1 cellular context compared by ENCODE assay signal in genomic region chr10:116984202-116984993, GRCh38.
TF ChIP-seq lines count a peak whose summit lies in the region.

No MANE protein-coding gene starts in this region.

TF ChIP-seq in HepG2, 621 proteins besides CTCF, POLR2A, EP300 and RAD21 (continued from another document and continues in another):
- TF ChIP-seq, protein P1, sequence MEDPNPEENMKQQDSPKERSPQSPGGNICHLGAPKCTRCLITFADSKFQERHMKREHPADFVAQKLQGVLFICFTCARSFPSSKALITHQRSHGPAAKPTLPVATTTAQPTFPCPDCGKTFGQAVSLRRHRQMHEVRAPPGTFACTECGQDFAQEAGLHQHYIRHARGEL (CRISPR knock-in tag; IDR thresholded peaks at IDR 0.05) = no peak
- no peak for TF ChIP-seq HOXA5 (CRISPR knock-in tag; IDR thresholded peaks at IDR 0.05)
- no peak for TF ChIP-seq CREB1 (IDR thresholded peaks at IDR 0.05)
- peak; percentile 28; the same call in 1 of the 2 replicates for TF ChIP-seq CREB1 (CRISPR knock-in tag; IDR thresholded peaks at IDR 0.05)
- no peak for TF ChIP-seq ZNF7 (CRISPR knock-in tag; IDR thresholded peaks at IDR 0.05)
- TF ChIP-seq ZNF24 (IDR thresholded peaks at IDR 0.05) = no peak
- TF ChIP-seq, protein P2, sequence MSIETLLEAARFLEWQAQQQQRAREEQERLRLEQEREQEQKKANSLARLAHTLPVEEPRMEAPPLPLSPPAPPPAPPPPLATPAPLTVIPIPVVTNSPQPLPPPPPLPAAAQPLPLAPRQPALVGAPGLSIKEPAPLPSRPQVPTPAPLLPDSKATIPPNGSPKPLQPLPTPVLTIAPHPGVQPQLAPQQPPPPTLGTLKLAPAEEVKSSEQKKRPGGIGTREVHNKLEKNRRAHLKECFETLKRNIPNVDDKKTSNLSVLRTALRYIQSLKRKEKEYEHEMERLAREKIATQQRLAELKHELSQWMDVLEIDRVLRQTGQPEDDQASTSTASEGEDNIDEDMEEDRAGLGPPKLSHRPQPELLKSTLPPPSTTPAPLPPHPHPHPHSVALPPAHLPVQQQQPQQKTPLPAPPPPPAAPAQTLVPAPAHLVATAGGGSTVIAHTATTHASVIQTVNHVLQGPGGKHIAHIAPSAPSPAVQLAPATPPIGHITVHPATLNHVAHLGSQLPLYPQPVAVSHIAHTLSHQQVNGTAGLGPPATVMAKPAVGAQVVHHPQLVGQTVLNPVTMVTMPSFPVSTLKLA (IDR thresholded peaks at IDR 0.05) = no peak
- no peak for TF ChIP-seq RFX5 (IDR thresholded peaks at IDR 0.05; ENCODE audit: low read depth, low read length)
- no peak for TF ChIP-seq ZNF34 (CRISPR knock-in tag; IDR thresholded peaks at IDR 0.05; ENCODE audit: borderline replicate concordance)
- TF ChIP-seq MEF2D (CRISPR knock-in tag; IDR thresholded peaks at IDR 0.05) = no peak
- TF ChIP-seq ZNF276 (CRISPR knock-in tag; IDR thresholded peaks at IDR 0.05; ENCODE audit: low read depth) = no peak
- TF ChIP-seq NR2C2 (CRISPR knock-in tag; IDR thresholded peaks at IDR 0.05; ENCODE audit: borderline replicate concordance) = no peak
- TF ChIP-seq, protein P3, sequence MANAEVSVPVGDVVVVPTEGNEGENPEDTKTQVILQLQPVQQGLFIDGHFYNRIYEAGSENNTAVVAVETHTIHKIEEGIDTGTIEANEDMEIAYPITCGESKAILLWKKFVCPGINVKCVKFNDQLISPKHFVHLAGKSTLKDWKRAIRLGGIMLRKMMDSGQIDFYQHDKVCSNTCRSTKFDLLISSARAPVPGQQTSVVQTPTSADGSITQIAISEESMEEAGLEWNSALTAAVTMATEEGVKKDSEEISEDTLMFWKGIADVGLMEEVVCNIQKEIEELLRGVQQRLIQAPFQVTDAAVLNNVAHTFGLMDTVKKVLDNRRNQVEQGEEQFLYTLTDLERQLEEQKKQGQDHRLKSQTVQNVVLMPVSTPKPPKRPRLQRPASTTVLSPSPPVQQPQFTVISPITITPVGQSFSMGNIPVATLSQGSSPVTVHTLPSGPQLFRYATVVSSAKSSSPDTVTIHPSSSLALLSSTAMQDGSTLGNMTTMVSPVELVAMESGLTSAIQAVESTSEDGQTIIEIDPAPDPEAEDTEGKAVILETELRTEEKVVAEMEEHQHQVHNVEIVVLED (CRISPR knock-in tag; IDR thresholded peaks at IDR 0.05; ENCODE audit: borderline replicate concordance) = no peak
- no peak for TF ChIP-seq SMAD1 (CRISPR knock-in tag; IDR thresholded peaks at IDR 0.05; ENCODE audit: borderline replicate concordance, low read depth)
- no peak for TF ChIP-seq HOXD1 (CRISPR knock-in tag; IDR thresholded peaks at IDR 0.05)
- peak; percentile 78 for TF ChIP-seq NR2F6 (IDR thresholded peaks at IDR 0.05)
- 0 out of 2 replicates have a peak, but pooled peaks have one; percentile 10 for TF ChIP-seq NR2F6 (CRISPR knock-in tag; IDR thresholded peaks at IDR 0.05)
- TF ChIP-seq TCF7L2 (IDR thresholded peaks at IDR 0.05; ENCODE audit: low read depth, low read length) = no peak
- peak; percentile 92; the same call in 1 of the 2 replicates for TF ChIP-seq GATA4 (IDR thresholded peaks at IDR 0.05; ENCODE audit: borderline replicate concordance, low read depth)
- TF ChIP-seq TAF15 (IDR thresholded peaks at IDR 0.05; ENCODE audit: low read depth, low read length, poor library complexity, severe bottlenecking) = no peak
- no peak for TF ChIP-seq FOXA1 (IDR thresholded peaks at IDR 0.05)
- 0 out of 2 replicates have a peak, but pooled peaks have one; percentile 30 for TF ChIP-seq FOXA1 (CRISPR knock-in tag; IDR thresholded peaks at IDR 0.05)
- no peak for TF ChIP-seq ATF7 (IDR thresholded peaks at IDR 0.05)
- TF ChIP-seq ATF7 (CRISPR knock-in tag; IDR thresholded peaks at IDR 0.05) = no peak
- no peak for TF ChIP-seq BCL6 (CRISPR knock-in tag; IDR thresholded peaks at IDR 0.05)
- no peak for TF ChIP-seq ZNF256 (CRISPR knock-in tag; conservative IDR thresholded peaks at IDR 0.05)
- no peak for TF ChIP-seq NFATC3 (CRISPR knock-in tag; IDR thresholded peaks at IDR 0.05)
- TF ChIP-seq, protein P4, sequence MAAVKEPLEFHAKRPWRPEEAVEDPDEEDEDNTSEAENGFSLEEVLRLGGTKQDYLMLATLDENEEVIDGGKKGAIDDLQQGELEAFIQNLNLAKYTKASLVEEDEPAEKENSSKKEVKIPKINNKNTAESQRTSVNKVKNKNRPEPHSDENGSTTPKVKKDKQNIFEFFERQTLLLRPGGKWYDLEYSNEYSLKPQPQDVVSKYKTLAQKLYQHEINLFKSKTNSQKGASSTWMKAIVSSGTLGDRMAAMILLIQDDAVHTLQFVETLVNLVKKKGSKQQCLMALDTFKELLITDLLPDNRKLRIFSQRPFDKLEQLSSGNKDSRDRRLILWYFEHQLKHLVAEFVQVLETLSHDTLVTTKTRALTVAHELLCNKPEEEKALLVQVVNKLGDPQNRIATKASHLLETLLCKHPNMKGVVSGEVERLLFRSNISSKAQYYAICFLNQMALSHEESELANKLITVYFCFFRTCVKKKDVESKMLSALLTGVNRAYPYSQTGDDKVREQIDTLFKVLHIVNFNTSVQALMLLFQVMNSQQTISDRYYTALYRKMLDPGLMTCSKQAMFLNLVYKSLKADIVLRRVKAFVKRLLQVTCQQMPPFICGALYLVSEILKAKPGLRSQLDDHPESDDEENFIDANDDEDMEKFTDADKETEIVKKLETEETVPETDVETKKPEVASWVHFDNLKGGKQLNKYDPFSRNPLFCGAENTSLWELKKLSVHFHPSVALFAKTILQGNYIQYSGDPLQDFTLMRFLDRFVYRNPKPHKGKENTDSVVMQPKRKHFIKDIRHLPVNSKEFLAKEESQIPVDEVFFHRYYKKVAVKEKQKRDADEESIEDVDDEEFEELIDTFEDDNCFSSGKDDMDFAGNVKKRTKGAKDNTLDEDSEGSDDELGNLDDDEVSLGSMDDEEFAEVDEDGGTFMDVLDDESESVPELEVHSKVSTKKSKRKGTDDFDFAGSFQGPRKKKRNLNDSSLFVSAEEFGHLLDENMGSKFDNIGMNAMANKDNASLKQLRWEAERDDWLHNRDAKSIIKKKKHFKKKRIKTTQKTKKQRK (IDR thresholded peaks at IDR 0.05; ENCODE audit: low read length) = no peak
- TF ChIP-seq SNRNP70 (IDR thresholded peaks at IDR 0.05; ENCODE audit: low read depth, low read length) = no peak
- TF ChIP-seq HMGA1 (CRISPR knock-in tag; conservative IDR thresholded peaks at IDR 0.05) = no peak
- TF ChIP-seq SOX6 (IDR thresholded peaks at IDR 0.05) = no peak
- TF ChIP-seq SOX6 (CRISPR knock-in tag; IDR thresholded peaks at IDR 0.05) = peak; percentile 59; the same call in 1 of the 2 replicates
- TF ChIP-seq CHCHD3 (CRISPR knock-in tag; IDR thresholded peaks at IDR 0.05) = no peak
- TF ChIP-seq, protein P5, sequence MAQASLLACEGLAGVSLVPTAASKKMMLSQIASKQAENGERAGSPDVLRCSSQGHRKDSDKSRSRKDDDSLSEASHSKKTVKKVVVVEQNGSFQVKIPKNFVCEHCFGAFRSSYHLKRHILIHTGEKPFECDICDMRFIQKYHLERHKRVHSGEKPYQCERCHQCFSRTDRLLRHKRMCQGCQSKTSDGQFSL (CRISPR knock-in tag; IDR thresholded peaks at IDR 0.05) = no peak
- no peak for TF ChIP-seq ZNF337 (CRISPR knock-in tag; IDR thresholded peaks at IDR 0.05; ENCODE audit: borderline replicate concordance, low read depth)
- no peak for TF ChIP-seq HHEX (CRISPR knock-in tag; IDR thresholded peaks at IDR 0.05)
- TF ChIP-seq HIVEP1 (CRISPR knock-in tag; IDR thresholded peaks at IDR 0.05) = no peak
- no peak for TF ChIP-seq SOX13 (IDR thresholded peaks at IDR 0.05)
- TF ChIP-seq SOX13 (CRISPR knock-in tag; conservative IDR thresholded peaks at IDR 0.05 in 1 of 2, IDR thresholded peaks at IDR 0.05 in 1 of 2) = peak in 1 of 2 experiments; percentile 67; a peak in 2 of 4 replicates
- no peak for TF ChIP-seq SALL1 (CRISPR knock-in tag; IDR thresholded peaks at IDR 0.05)
- no peak for TF ChIP-seq CCDC6 (CRISPR knock-in tag; IDR thresholded peaks at IDR 0.05)
- 0 out of 2 replicates have a peak, but pooled peaks have one; percentile 26 for TF ChIP-seq ARID5B (CRISPR knock-in tag; IDR thresholded peaks at IDR 0.05)
- peak; percentile 69 for TF ChIP-seq ISL2 (CRISPR knock-in tag; IDR thresholded peaks at IDR 0.05)
- no peak for TF ChIP-seq KAT7 (CRISPR knock-in tag; IDR thresholded peaks at IDR 0.05; ENCODE audit: borderline replicate concordance)
- TF ChIP-seq ZBTB20 (CRISPR knock-in tag; IDR thresholded peaks at IDR 0.05; ENCODE audit: borderline replicate concordance, low read depth) = no peak
- TF ChIP-seq ZNF687 (CRISPR knock-in tag; IDR thresholded peaks at IDR 0.05) = no peak
- TF ChIP-seq ZFP90 (CRISPR knock-in tag; IDR thresholded peaks at IDR 0.05; ENCODE audit: borderline replicate concordance) = no peak
- no peak for TF ChIP-seq ZKSCAN1 (IDR thresholded peaks at IDR 0.05; ENCODE audit: low read length)
- no peak for TF ChIP-seq EHMT2 (IDR thresholded peaks at IDR 0.05; ENCODE audit: borderline replicate concordance, low read depth, low read length)
- TF ChIP-seq HNF1B (CRISPR knock-in tag; IDR thresholded peaks at IDR 0.05) = no peak
- 0 out of 2 replicates have a peak, but pooled peaks have one; percentile 30 for TF ChIP-seq TARDBP (CRISPR knock-in tag; IDR thresholded peaks at IDR 0.05)
- TF ChIP-seq ZBTB42 (CRISPR knock-in tag; IDR thresholded peaks at IDR 0.05) = no peak
